In genomic region chr1:19429611-19430010, GRCh38 we compare ENCODE assay signal across 10 cellular contexts. TPM values are rescaled to one million over a fixed set of nuclear protein-coding genes. Genes with fewer than 3 reads are reported as not detected.
DNase-seq lines count a peak whose midpoint lies in the region; ATAC-seq and TF ChIP-seq lines count a peak whose summit lies in the region.
"Had no signal": no experiment of that assay in that cellular context is flagged by ENCODE, and none has a peak within 500 bp of the region (broad histone marks: within the 10 kb centered on the region; RNA-seq: fewer than 3 reads in every experiment).

No MANE protein-coding gene starts in this region.

- H2AFZ ChIP-seq in IMR-90 (replicated peaks; ENCODE audit: low read length, poor library complexity), result no peak overlapping the region
- H2AFZ ChIP-seq: parathyroid adenoma had no signal

- H2BK20ac ChIP-seq in IMR-90 (ENCODE audit: low read depth, low read length), result peak overlapping the region; percentile 31

- H4K8ac ChIP-seq in IMR-90 (ENCODE audit: low read depth in 2 of 2, low read length in 2 of 2), result peak overlapping the region in 1 of 2 experiments; percentile 3; a peak in 1 of 4 replicates

- DNase-seq in IMR-90 (no peak), SJSA1 (ENCODE audit: low read depth in 1 of 2, low spot score in 2 of 2) (no peak), right atrium auricular region (ENCODE audit: low spot score) (no peak), G401 (ENCODE audit: low spot score) (no peak), SIG-M5 (lab: John Stamatoyannopoulos, UW) (no peak)
- no peak for DNase-seq in stimulated activated CD4-positive, alpha-beta T cell treated with anti-CD3 and anti-CD28 coated beads, Interleukin-1b, Interleukin-23, amount 100 ng/mL, for 48 hours
- no peak for DNase-seq in activated CD4-positive, alpha-beta T cell treated with anti-CD3 and anti-CD28 coated beads, Interleukin-2, amount 50 U/mL, for 4 hours
- DNase-seq: cortex of kidney had no signal

- H3K4me3 ChIP-seq in IMR-90 (ENCODE audit: insufficient read depth, low read depth, low read length), result no peak overlapping the region
- no peak overlapping the region for H3K4me3 ChIP-seq in SJSA1
- H3K4me3 ChIP-seq in right atrium auricular region, result no peak overlapping the region
- H3K4me3 ChIP-seq in skeletal muscle tissue (ENCODE audit: low read length in 3 of 3), result no peak overlapping the region

- peak overlapping the region; percentile 26 for H3K4ac ChIP-seq in IMR-90 (ENCODE audit: low read depth, low read length)

- intact Hi-C loops in IMR-90 (cut with micrococcal nuclease), result no loop called here

- H2AK5ac ChIP-seq in IMR-90 (ENCODE audit: low read depth, low read length), result peak overlapping the region; percentile 96

- peaks cover 42 to 94% of the 10 kb centered on the region in 2 experiments for H3K79me1 ChIP-seq in IMR-90 (ENCODE audit: low read depth in 1 of 2, low read length in 2 of 2)

- POLR2A ChIA-PET in IMR-90 (lab: Charles Lee; ENCODE audit: unreplicated experiment), result no interaction called here

- no TSS peak for BruUV-seq in IMR-90 (replicated peaks; lab: Mats Ljungman, UMichigan)

- no peak for ATAC-seq in IMR-90 (ENCODE audit: low read depth)

- H3K27me3 ChIP-seq in IMR-90 (ENCODE audit: control insufficient read depth, insufficient read depth, low read length) (no peaks in the 10 kb centered on the region), SJSA1 (replicated peaks) (no peaks in the 10 kb centered on the region), right atrium auricular region (no peaks in the 10 kb centered on the region), skeletal muscle tissue (ENCODE audit: control insufficient read depth in 3 of 3, insufficient read depth in 3 of 3, low read length in 3 of 3) (no peaks in the 10 kb centered on the region)

- H3K56ac ChIP-seq in IMR-90 (ENCODE audit: extremely low read depth, insufficient read depth, low read length), result no peak overlapping the region

- peak overlapping the region; percentile 40 for H2BK5ac ChIP-seq in IMR-90 (ENCODE audit: low read depth, low read length, poor library complexity, severe bottlenecking)

- H3K27ac ChIP-seq in IMR-90 (ENCODE audit: insufficient read depth, low read length) (peak overlapping the region; percentile 61), SJSA1 (peak overlapping the region; percentile 15; the same call in 1 of the 2 replicates), right atrium auricular region (peak overlapping the region; percentile 69 to 81), skeletal muscle tissue (ENCODE audit: low read depth, low read length) (peak overlapping the region; percentile 48)
- H3K27ac ChIP-seq: parathyroid adenoma had no signal

- H3K14ac ChIP-seq in IMR-90 (replicated peaks; ENCODE audit: low read depth, low read length), result peak overlapping the region; percentile 11

- H3K4me1 ChIP-seq in IMR-90 (ENCODE audit: control insufficient read depth, insufficient read depth, low read length) (peaks cover 55% of the 10 kb centered on the region), SJSA1 (replicated peaks) (peaks cover 52% of the 10 kb centered on the region), right atrium auricular region (peaks cover 0 to 95% of the 10 kb centered on the region in 2 donors), skeletal muscle tissue (ENCODE audit: control insufficient read depth in 3 of 3, insufficient read depth in 3 of 3, low read length in 3 of 3) (peaks cover 78 to 81% (median 79%) of the 10 kb centered on the region in 3 donors)

- CTCF ChIA-PET in IMR-90 (lab: Yijun Ruan, JAX), result no interaction called here

- H3K18ac ChIP-seq in IMR-90 (ENCODE audit: low read depth, low read length), result peak overlapping the region; percentile 62

- peak overlapping the region; percentile 22 for H4K5ac ChIP-seq in IMR-90 (ENCODE audit: low read depth, low read length)

- peak overlapping the region; percentile 66 for H3K23ac ChIP-seq in IMR-90 (ENCODE audit: low read depth, low read length)

- H3K9me1 ChIP-seq in IMR-90 (ENCODE audit: insufficient read depth, low read length), result peaks cover 62% of the 10 kb centered on the region

- H3K9ac ChIP-seq in IMR-90 (ENCODE audit: low read depth, low read length) (no peak overlapping the region), skeletal muscle tissue (ENCODE audit: low read depth in 1 of 3, low read length in 3 of 3) (no peak overlapping the region)
- H3K9ac ChIP-seq: parathyroid adenoma had no signal

- H3K36me3 ChIP-seq in IMR-90 (ENCODE audit: control insufficient read depth, insufficient read depth, low read length) (no peaks in the 10 kb centered on the region), SJSA1 (peaks cover 25% of the 10 kb centered on the region), right atrium auricular region (no peaks in the 10 kb centered on the region), skeletal muscle tissue (ENCODE audit: control insufficient read depth in 3 of 3, insufficient read depth in 3 of 3, low read length in 3 of 3) (no peaks in the 10 kb centered on the region)

- peaks cover 96% of the 10 kb centered on the region for H4K20me1 ChIP-seq in IMR-90 (ENCODE audit: insufficient read depth, low read length)

- H2BK15ac ChIP-seq in IMR-90 (ENCODE audit: low read depth, low read length), result 0 out of 3 replicates have a peak overlapping the region, but pooled peaks have one; percentile 17

- H4K91ac ChIP-seq in IMR-90 (ENCODE audit: insufficient read depth, low read depth, low read length), result peak overlapping the region; percentile 37; the same call in 1 of the 2 replicates

- in situ Hi-C loops in IMR-90 (cut with MboI; ENCODE audit: low sequenced_read_pairs) (no loop called here), G401 (cut with HindIII; ENCODE audit: low sequenced_read_pairs) (no loop called here)

- TF ChIP-seq POLR2A in IMR-90 (IDR thresholded peaks at IDR 0.05; ENCODE audit: low read depth, low read length), result no peak

- no peak for TF ChIP-seq RAD21 in IMR-90 (IDR thresholded peaks at IDR 0.05; ENCODE audit: low read length)

- H3K9me3 ChIP-seq in IMR-90 (ENCODE audit: control insufficient read depth, insufficient read depth, low read length) (no peaks in the 10 kb centered on the region), SJSA1 (replicated peaks) (no peaks in the 10 kb centered on the region), right atrium auricular region (no peaks in the 10 kb centered on the region), skeletal muscle tissue (ENCODE audit: control insufficient read depth in 3 of 3, low read length in 3 of 3) (no peaks in the 10 kb centered on the region)

- peak overlapping the region; percentile 6 for H2AK9ac ChIP-seq in IMR-90 (replicated peaks; ENCODE audit: low read depth, low read length, poor library complexity)

- peak overlapping the region; percentile 4; the same call in 1 of the 2 replicates for H2BK120ac ChIP-seq in IMR-90 (ENCODE audit: low read depth, low read length)

- dilution Hi-C loops in IMR-90 (cut with HindIII; ENCODE audit: low sequenced_read_pairs, unreplicated experiment), result no loop called here

- no peak overlapping the region for H3K4me2 ChIP-seq in IMR-90 (ENCODE audit: low read depth, low read length)

- no CpG with 5 or more reads among the region's 4 CpGs for WGBS in IMR-90 (ENCODE audit: extremely low coverage in 2 of 2, insufficient read length in 1 of 2), 2 experiments

- no peak for TF ChIP-seq CTCF in IMR-90 (conservative IDR thresholded peaks at IDR 0.05; ENCODE audit: low read depth, low read length)
- TF ChIP-seq CTCF in right atrium auricular region (IDR thresholded peaks at IDR 0.05), result no peak

TF ChIP-seq in IMR-90, 13 proteins besides CTCF, POLR2A, EP300 and RAD21:
- TF ChIP-seq RCOR1 (IDR thresholded peaks at IDR 0.05; ENCODE audit: insufficient replicate concordance, low read length), result no peak
- TF ChIP-seq USF2 (IDR thresholded peaks at IDR 0.05; ENCODE audit: low read depth, low read length), result no peak
- TF ChIP-seq RFX5 (IDR thresholded peaks at IDR 0.05; ENCODE audit: low read depth, low read length), result no peak
- no peak for TF ChIP-seq MAZ (IDR thresholded peaks at IDR 0.05; ENCODE audit: borderline replicate concordance, low read depth, low read length)
- no peak for TF ChIP-seq SMC3 (IDR thresholded peaks at IDR 0.05; ENCODE audit: low read depth, low read length)
- TF ChIP-seq CHD1 (IDR thresholded peaks at IDR 0.05; ENCODE audit: low read depth, low read length), result no peak
- TF ChIP-seq MXI1 (IDR thresholded peaks at IDR 0.05; ENCODE audit: borderline replicate concordance, low read depth, low read length), result no peak

RNA-seq across cellular contexts. Expression of gene CAPZB, which starts 55.7 kb away (rescaled TPM):
- total RNA-seq in IMR-90 (2012; rRNA removed) (180 and 216 TPM in 2 replicates), right atrium auricular region (100 to 1,000 TPM in 1 of 2 donors, 10 to 100 TPM in 1; 87.8 to 122 TPM), skeletal muscle tissue (67.3 TPM)
- 271 and 304 TPM in 2 replicates for polyA plus RNA-seq in IMR-90 (2012; rRNA removed)
- 189 and 234 TPM in 2 replicates for polyA plus RNA-seq in IMR-90 (2012; cell fraction: cytosol; rRNA removed)
- 74.4 and 139 TPM in 2 replicates for polyA plus RNA-seq in IMR-90 (2012; cell fraction: nucleus; rRNA removed; ENCODE audit: low replicate concordance)
- total RNA-seq in SJSA1 (2014; rRNA removed; shearing (Covaris generic)), result 143 and 225 TPM in 2 replicates
- 342 and 345 TPM in 2 replicates for total RNA-seq in G401 (2014; rRNA removed; shearing (Covaris generic))

Comparison
In these comparisons a context has a peak if more than half of its experiments do, and no peak if none do; other contexts are left out.
1. H3K27ac ChIP-seq: peak in every context shown above with its lines; median percentile 75 in right atrium auricular region; 61 in IMR-90; 48 in skeletal muscle tissue; 15 in SJSA1.